In genomic region chr10:63738410-63738809, GRCh38 we compare ENCODE assay signal across 16 cellular contexts.
A peak's percentile ranks its signal among the peaks of the same experiment; 100 is the strongest.
DNase-seq lines count a peak whose midpoint lies in the region; ATAC-seq and TF ChIP-seq lines count a peak whose summit lies in the region.
"Had no signal": no experiment of that assay in that cellular context is flagged by ENCODE, and none has a peak within 500 bp of the region (broad histone marks: within the 10 kb centered on the region; RNA-seq: fewer than 3 reads in every experiment).

No MANE protein-coding gene starts in this region.

- no peaks in the 10 kb centered on the region for H4K20me1 ChIP-seq in osteoblast (ENCODE audit: insufficient read depth, low read length)

- H3K4me3 ChIP-seq in RWPE2 (ENCODE audit: severe bottlenecking) (no peak overlapping the region), osteoblast (ENCODE audit: insufficient read depth, low read length) (no peak overlapping the region)
- H3K4me3 ChIP-seq: heart left ventricle, SK-N-MC, skin epidermis, upper lobe of left lung had no signal

- H3K27ac ChIP-seq in RWPE2 (ENCODE audit: poor library complexity, severe bottlenecking): no peak overlapping the region
- no peak overlapping the region for H3K27ac ChIP-seq in osteoblast (ENCODE audit: low read depth, low read length)
- H3K27ac ChIP-seq: C4-2B, heart left ventricle, SK-N-MC, skin epidermis, upper lobe of left lung had no signal

- peaks cover 8% of the 10 kb centered on the region for H3K27me3 Mint-ChIP-seq in activated CD4-positive, alpha-beta T cell treated with anti-CD3 and anti-CD28 coated beads for 36 hours

- H3K9me3 Mint-ChIP-seq in activated CD4-positive, alpha-beta T cell treated with anti-CD3 and anti-CD28 coated beads for 36 hours (ENCODE audit: low read depth): no peaks in the 10 kb centered on the region

- H3K9me3 ChIP-seq in RWPE2 (ENCODE audit: severe bottlenecking) (no peaks in the 10 kb centered on the region), osteoblast (ENCODE audit: low read depth, low read length) (no peaks in the 10 kb centered on the region)
- H3K9me3 ChIP-seq: heart left ventricle, upper lobe of left lung had no signal

- H3K4me1 ChIP-seq in RWPE2 (ENCODE audit: insufficient read depth, poor library complexity, severe bottlenecking) (no peaks in the 10 kb centered on the region), osteoblast (ENCODE audit: insufficient read depth, low read length) (peaks cover 3% of the 10 kb centered on the region)
- H3K4me1 ChIP-seq: heart left ventricle, upper lobe of left lung had no signal

- peak; percentile 53; the same call in 2 of the 3 replicates for ATAC-seq in RWPE2 (ENCODE audit: low read depth)
- ATAC-seq in activated CD4-positive, alpha-beta T cell treated with anti-CD3 and anti-CD28 coated beads for 36 hours: no peak

- H3K79me2 ChIP-seq in osteoblast (ENCODE audit: insufficient read depth, low read length): no peaks in the 10 kb centered on the region

- no peak overlapping the region for H3K4me3 Mint-ChIP-seq in activated CD4-positive, alpha-beta T cell treated with anti-CD3 and anti-CD28 coated beads for 36 hours
- H3K4me3 Mint-ChIP-seq: activated CD4-positive, alpha-beta T cell treated with anti-CD3 and anti-CD28 coated beads, Interleukin-2, amount 10 ng/mL, durations not matched to agents 7 days and 5 days had no signal

- no peak overlapping the region for H3K4me2 ChIP-seq in osteoblast (ENCODE audit: insufficient read depth, low read length)

- no peaks in the 10 kb centered on the region for H3K4me1 Mint-ChIP-seq in activated CD4-positive, alpha-beta T cell treated with anti-CD3 and anti-CD28 coated beads for 36 hours
- H3K4me1 Mint-ChIP-seq: activated CD4-positive, alpha-beta T cell treated with anti-CD3 and anti-CD28 coated beads, Interleukin-2, amount 10 ng/mL, durations not matched to agents 7 days and 5 days had no signal

- POLR2A ChIA-PET in activated CD4-positive, alpha-beta T cell treated with anti-CD3 and anti-CD28 coated beads for 36 hours (lab: Charles Lee): no interaction called here

- H3K36me3 ChIP-seq in RWPE2 (ENCODE audit: low read depth) (no peaks in the 10 kb centered on the region), osteoblast (ENCODE audit: insufficient read depth, low read length) (no peaks in the 10 kb centered on the region)
- H3K36me3 ChIP-seq: heart left ventricle, upper lobe of left lung had no signal

- no peak overlapping the region for H2AFZ ChIP-seq in osteoblast (ENCODE audit: low read length)

- intact Hi-C loops in activated CD4-positive, alpha-beta T cell treated with anti-CD3 and anti-CD28 coated beads for 36 hours (cut with DNase I, micrococcal nuclease): no loop called here

- TF ChIP-seq CTCF in RWPE2 (IDR thresholded peaks at IDR 0.05; ENCODE audit: poor library complexity, severe bottlenecking): no peak
- no peak for TF ChIP-seq CTCF in osteoblast (IDR thresholded peaks at IDR 0.05; ENCODE audit: extremely low read depth, low read depth, low read length)

- H3K36me3 Mint-ChIP-seq in activated CD4-positive, alpha-beta T cell treated with anti-CD3 and anti-CD28 coated beads for 36 hours (ENCODE audit: low read depth): no peaks in the 10 kb centered on the region

- CTCF ChIA-PET in activated CD4-positive, alpha-beta T cell treated with anti-CD3 and anti-CD28 coated beads for 36 hours (lab: Charles Lee): interaction anchor here (0.8 to 1.0 kb wide), 2 partner anchors 128 to 572 kb away, joined by 3 read pairs; no protein-coding TSS in a partner anchor

- H3K27me3 ChIP-seq in RWPE2 (ENCODE audit: insufficient read depth, poor library complexity, severe bottlenecking) (no peaks in the 10 kb centered on the region), osteoblast (ENCODE audit: insufficient read depth, low read length) (no peaks in the 10 kb centered on the region)
- H3K27me3 ChIP-seq: heart left ventricle, upper lobe of left lung had no signal

- DNase-seq in GM04504 (ENCODE audit: low read depth) (peak; percentile 27), RWPE2 (ENCODE audit: low spot score) (no peak), fibroblast of peridontal ligament (ENCODE audit: extremely low read depth) (peak; percentile 40), osteoblast (ENCODE audit: insufficient read length, low spot score, missing footprints) (peak; percentile 71), HuH-7.5 (ENCODE audit: low spot score) (no peak)
- DNase-seq in activated CD4-positive, alpha-beta T cell treated with anti-CD3 and anti-CD28 coated beads for 36 hours: no peak
- DNase-seq in activated CD4-positive, alpha-beta T cell treated with anti-CD3 and anti-CD28 coated beads, Interleukin-2, amount 50 U/mL, for 4 hours: no peak
- DNase-seq in activated effector memory CD4-positive, alpha-beta T cell treated with Interleukin-2 at 50 U/mL for 16 hours: no peak
- DNase-seq: activated CD4-positive, alpha-beta T cell treated with anti-CD3 and anti-CD28 coated beads, Interleukin-2, amount 10 ng/mL, durations not matched to agents 7 days and 5 days; activated gamma-delta T cell; cortex of kidney; heart left ventricle; upper lobe of left lung had no signal

- H3K27ac Mint-ChIP-seq in activated CD4-positive, alpha-beta T cell treated with anti-CD3 and anti-CD28 coated beads for 36 hours: no peak overlapping the region
- H3K27ac Mint-ChIP-seq: activated CD4-positive, alpha-beta T cell treated with anti-CD3 and anti-CD28 coated beads, Interleukin-2, amount 10 ng/mL, durations not matched to agents 7 days and 5 days had no signal

Comparison
In these comparisons a context has a peak if more than half of its experiments do, and no peak if none do; other contexts are left out.
1. DNase-seq: peak in GM04504 (single experiment), fibroblast of peridontal ligament (single experiment) and osteoblast (single experiment); none in RWPE2 (single experiment), activated CD4-positive, alpha-beta T cell treated with anti-CD3 and anti-CD28 coated beads for 36 hours (single experiment), activated CD4-positive, alpha-beta T cell treated with anti-CD3 and anti-CD28 coated beads, Interleukin-2, amount 50 U/mL, for 4 hours (0 of 2), activated effector memory CD4-positive, alpha-beta T cell treated with Interleukin-2 at 50 U/mL for 16 hours (single experiment) and HuH-7.5 (single experiment).